ENCODE assay signal across 28 cellular contexts in genomic region chr10:17795088-17795487, GRCh38. TPM values are rescaled to one million over a fixed set of nuclear protein-coding genes. Genes with fewer than 3 reads are reported as not detected.
"Had no signal": no experiment of that assay in that cellular context is flagged by ENCODE, and none has a peak within 500 bp of the region (broad histone marks: within the 10 kb centered on the region; RNA-seq: fewer than 3 reads in every experiment).

No MANE protein-coding gene starts in this region.

- H3K27me3 Mint-ChIP-seq: activated naive CD4-positive, alpha-beta T cell treated with anti-CD3 and anti-CD28 coated beads, Interleukin-2, amount 50 U/mL, for 24 hours had no signal

- H3K9me3 Mint-ChIP-seq: activated naive CD4-positive, alpha-beta T cell treated with anti-CD3 and anti-CD28 coated beads, Interleukin-2, amount 50 U/mL, for 24 hours; T-helper 1 cell treated with Interleukin-12 subunit alpha and Interleukin-12 subunit beta and Interleukin-4 antibody, amounts not matched to agents 30 μg/mL and 1 μg/mL, for 36 hours had no signal

- H3K36me3 ChIP-seq: breast epithelium, MG63 had no signal

- H3K9me3 ChIP-seq: breast epithelium, MG63 had no signal

- DNase-seq: activated CD4-positive, alpha-beta T cell treated with anti-CD3 and anti-CD28 coated beads for 48 hours; activated CD4-positive, alpha-beta T cell treated with anti-CD3 and anti-CD28 coated beads, Interleukin-2, amount 50 U/mL, for 4 hours; activated CD4-positive, CD25-positive, alpha-beta regulatory T cell treated with anti-CD3 and anti-CD28 coated beads, Interleukin-2, amount 50 U/mL, for 72 hours; activated CD8-positive, alpha-beta memory T cell treated with anti-CD3 and anti-CD28 coated beads, Interleukin-2, amount 50 U/mL, for 48 hours; activated CD8-positive, alpha-beta T cell treated with anti-CD3 and anti-CD28 coated beads, Interleukin-2, amount 10 ng/mL, durations not matched to agents 7 days and 5 days; activated naive CD4-positive, alpha-beta T cell; activated T-cell treated with anti-CD3 and anti-CD28 coated beads, Interleukin-2, amount 50 U/mL, for 1 hour; aorta; caudate nucleus; MG63; MV-4-11; NCI-H1105; NCI-H1436; NCI-H1694 treated with DMSO at 0.1 percent for 48 hours; NCI-H2029 treated with DMSO at 0.1 percent for 48 hours; NCI-H345; NCI-H510A; NCI-H526 treated with DMSO at 0.1 percent for 48 hours; NK-92 treated with Interleukin-12 subunit alpha and Interleukin-12 subunit beta, amount 100 ng/mL, for 24 hours; OCI-M1; RPMI8226 had no signal

- H3K4me1 Mint-ChIP-seq: WTC11 had no signal

- H3K27ac Mint-ChIP-seq: activated CD8-positive, alpha-beta T cell treated with anti-CD3 and anti-CD28 coated beads, Interleukin-2, amount 10 ng/mL, durations not matched to agents 7 days and 5 days; activated naive CD4-positive, alpha-beta T cell treated with anti-CD3 and anti-CD28 coated beads, Interleukin-2, amount 50 U/mL, for 24 hours; T-helper 1 cell treated with Interleukin-12 subunit alpha and Interleukin-12 subunit beta and Interleukin-4 antibody, amounts not matched to agents 30 μg/mL and 1 μg/mL, for 36 hours; WTC11 had no signal

- H3K4me1 ChIP-seq: breast epithelium had no signal

- H3K27ac ChIP-seq: breast epithelium, SK-N-MC had no signal

- ATAC-seq: activated CD8-positive, alpha-beta T cell treated with anti-CD3 and anti-CD28 coated beads, Interleukin-2, amount 10 ng/mL, durations not matched to agents 7 days and 5 days; Panc1; Right ventricle myocardium inferior; WTC11 had no signal

- H3K4me3 ChIP-seq: breast epithelium, MG63, SK-N-MC had no signal

- H3K4me3 Mint-ChIP-seq: activated CD8-positive, alpha-beta T cell treated with anti-CD3 and anti-CD28 coated beads, Interleukin-2, amount 10 ng/mL, durations not matched to agents 7 days and 5 days; activated naive CD4-positive, alpha-beta T cell treated with anti-CD3 and anti-CD28 coated beads, Interleukin-2, amount 50 U/mL, for 24 hours; T-helper 1 cell treated with Interleukin-12 subunit alpha and Interleukin-12 subunit beta and Interleukin-4 antibody, amounts not matched to agents 30 μg/mL and 1 μg/mL, for 36 hours; WTC11 had no signal

- H3K36me3 Mint-ChIP-seq: activated naive CD4-positive, alpha-beta T cell treated with anti-CD3 and anti-CD28 coated beads, Interleukin-2, amount 50 U/mL, for 24 hours had no signal

- H3K27me3 ChIP-seq: breast epithelium, MG63 had no signal

RNA-seq across cellular contexts. Expression of gene MRC1, which starts 14.1 kb away (rescaled TPM):
- total RNA-seq: activated CD8-positive, alpha-beta T cell treated with anti-CD3 and anti-CD28 coated beads, Interleukin-2, amount 10 ng/mL, durations not matched to agents 7 days and 5 days had no signal
